20 cellular contexts compared by ENCODE assay signal in the genomic region with DNA sequence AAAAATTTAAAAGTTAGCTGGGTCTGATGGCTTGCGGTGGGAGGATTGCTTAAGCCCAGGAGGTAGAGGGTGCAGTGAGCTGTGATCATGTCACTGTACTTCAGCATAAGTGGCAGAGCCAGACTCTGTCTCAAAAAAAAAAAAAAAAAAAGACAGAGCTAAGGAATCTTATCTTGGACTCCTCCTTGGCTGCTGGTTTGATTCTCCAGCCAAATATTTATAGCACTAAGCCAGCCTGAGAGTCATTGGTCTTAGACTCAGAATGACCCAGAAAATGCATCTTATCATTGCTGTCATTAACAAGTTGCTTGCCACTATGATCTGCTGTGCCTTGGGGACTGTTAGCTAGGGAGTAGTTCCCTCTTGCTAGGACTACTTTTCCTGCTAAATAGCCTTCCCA.
DNase-seq lines count a peak whose midpoint lies in the region; ATAC-seq and TF ChIP-seq lines count a peak whose summit lies in the region.
"Had no signal": no experiment of that assay in that cellular context is flagged by ENCODE, and none has a peak within 500 bp of the region (broad histone marks: within the 10 kb centered on the region; RNA-seq: fewer than 3 reads in every experiment).

No MANE protein-coding gene starts in this region.

- no peak for TF ChIP-seq CTCF in thyroid gland (IDR thresholded peaks at IDR 0.05)

- H3K4me1 ChIP-seq in adipocyte (ENCODE audit: control insufficient read depth, insufficient read depth, low read length) (peaks cover 22% of the 10 kb centered on the region), thyroid gland (peaks cover 0 to 15% of the 10 kb centered on the region in 2 donors)
- H3K4me1 ChIP-seq: BLaER1 treated with 17β-estradiol and CSF1 and Interleukin-3, amounts not matched to agents 10 nM and 100 nM; SJSA1 had no signal

- CTCF ChIA-PET in activated naive CD4-positive, alpha-beta T cell treated with anti-CD3 and anti-CD28 coated beads for 36 hours (lab: Charles Lee), result interaction anchor here (0.6 to 0.8 kb wide), 2 partner anchors 208 to 283 kb away, joined by 3 to 4 read pairs; no protein-coding TSS in a partner anchor

- H3K9me3 ChIP-seq in adipocyte (ENCODE audit: control insufficient read depth, low read length), result no peaks in the 10 kb centered on the region
- no peaks in the 10 kb centered on the region for H3K9me3 ChIP-seq in thyroid gland
- H3K9me3 ChIP-seq: BLaER1 treated with 17β-estradiol and CSF1 and Interleukin-3, amounts not matched to agents 10 nM and 100 nM; ovary; SJSA1 had no signal

- no peak overlapping the region for H3K4me3 Mint-ChIP-seq in activated naive CD4-positive, alpha-beta T cell treated with anti-CD3 and anti-CD28 coated beads for 36 hours
- H3K4me3 Mint-ChIP-seq: activated B cell treated with CpG ODN at 0.5 μM for 24 hours; activated T-helper 1 cell treated with anti-CD3 and anti-CD28 coated beads, Interleukin-12 subunit alpha, Interleukin-12 subunit beta, Interleukin-2, Interleukin-4 antibody, amounts not matched to agents 30 ng/mL and 10 ng/mL and 1 ng/mL, durations not matched to agents 14 hours and 24 hours and 36 hours; naive B cell; stimulated activated naive CD8-positive, alpha-beta T cell treated with anti-CD3 and anti-CD28 coated beads, Interleukin-15, Interleukin-2, amounts not matched to agents 100 ng/mL and 50 ng/mL, for 24 hours; type B pancreatic cell had no signal

- TF ChIP-seq POLR2A in thyroid gland (IDR thresholded peaks at IDR 0.05), result no peak

- peaks cover 2% of the 10 kb centered on the region for H3K27me3 Mint-ChIP-seq in activated naive CD4-positive, alpha-beta T cell treated with anti-CD3 and anti-CD28 coated beads for 36 hours (ENCODE audit: low read depth)
- H3K27me3 Mint-ChIP-seq: activated B cell treated with CpG ODN at 0.5 μM for 24 hours; naive B cell; stimulated activated naive CD8-positive, alpha-beta T cell treated with anti-CD3 and anti-CD28 coated beads, Interleukin-15, Interleukin-2, amounts not matched to agents 100 ng/mL and 50 ng/mL, for 24 hours; type B pancreatic cell had no signal

- WGBS in thyroid gland, 2 donors, result 8 to 28% methylated on average over 1 of the region's 1 CpG

- no peaks in the 10 kb centered on the region for H3K27me3 ChIP-seq in adipocyte (replicated peaks; ENCODE audit: control insufficient read depth, insufficient read depth, low read length)
- no peaks in the 10 kb centered on the region for H3K27me3 ChIP-seq in thyroid gland
- H3K27me3 ChIP-seq: BLaER1 treated with 17β-estradiol and CSF1 and Interleukin-3, amounts not matched to agents 10 nM and 100 nM; ovary; SJSA1 had no signal

- ATAC-seq in left ventricle myocardium superior, result peak; percentile 85
- no peak for ATAC-seq in HG03159 (IDR thresholded peaks at IDR 0.05; ENCODE audit: unreplicated experiment)

- DNase-seq in activated naive CD4-positive, alpha-beta T cell treated with anti-CD3 and anti-CD28 coated beads for 36 hours, result no peak
- no peak for DNase-seq in activated naive CD4-positive, alpha-beta T cell treated with anti-CD3 and anti-CD28 coated beads, Interleukin-2, amount 50 U/mL, for 16 hours
- DNase-seq in adipocyte (ENCODE audit: low read depth) (no peak), left ventricle myocardium superior (no peak), thyroid gland (peak; percentile 9 to 13), glomerular visceral epithelial cell (ENCODE audit: extremely low spot score) (no peak), DMS153 (lab: John Stamatoyannopoulos, UW) (no peak)
- DNase-seq: activated B cell treated with CpG ODN at 0.5 μM for 24 hours; naive B cell; NCI-H1436; NCI-H526 treated with DMSO at 0.1 percent for 48 hours; ovary; stimulated activated CD4-positive, alpha-beta T cell treated with anti-CD3 and anti-CD28 coated beads, Interleukin-2, amount 100 ng/mL, for 24 hours had no signal

- intact Hi-C loops in activated naive CD4-positive, alpha-beta T cell treated with anti-CD3 and anti-CD28 coated beads for 36 hours (cut with micrococcal nuclease), result loop anchor here (5.0 kb wide), 1 partner anchor 270 kb away; no protein-coding TSS in a partner anchor
- intact Hi-C loops in left ventricle myocardium superior (cut with micrococcal nuclease) (no loop called here), thyroid gland (cut with DNase I) (no loop called here)

- H3K36me3 ChIP-seq in adipocyte (ENCODE audit: control insufficient read depth, insufficient read depth, low read length, severe bottlenecking) (no peaks in the 10 kb centered on the region), thyroid gland (no peaks in the 10 kb centered on the region)
- H3K36me3 ChIP-seq: BLaER1 treated with 17β-estradiol and CSF1 and Interleukin-3, amounts not matched to agents 10 nM and 100 nM; ovary; SJSA1 had no signal

- peaks cover 13% of the 10 kb centered on the region for H3K4me1 Mint-ChIP-seq in activated naive CD4-positive, alpha-beta T cell treated with anti-CD3 and anti-CD28 coated beads for 36 hours (ENCODE audit: low read depth)
- H3K4me1 Mint-ChIP-seq: activated B cell treated with CpG ODN at 0.5 μM for 24 hours, naive B cell had no signal

- H3K4me3 ChIP-seq in adipocyte (ENCODE audit: low read length) (peak overlapping the region; percentile 20), thyroid gland (replicated peaks in 1 of 3) (no peak overlapping the region)
- H3K4me3 ChIP-seq: BLaER1 treated with 17β-estradiol and CSF1 and Interleukin-3, amounts not matched to agents 10 nM and 100 nM; lung; ovary; SJSA1 had no signal

- peak overlapping the region; percentile 54 for H3K27ac Mint-ChIP-seq in activated naive CD4-positive, alpha-beta T cell treated with anti-CD3 and anti-CD28 coated beads for 36 hours
- H3K27ac Mint-ChIP-seq: activated B cell treated with CpG ODN at 0.5 μM for 24 hours; activated T-helper 1 cell treated with anti-CD3 and anti-CD28 coated beads, Interleukin-12 subunit alpha, Interleukin-12 subunit beta, Interleukin-2, Interleukin-4 antibody, amounts not matched to agents 30 ng/mL and 10 ng/mL and 1 ng/mL, durations not matched to agents 14 hours and 24 hours and 36 hours; naive B cell; stimulated activated naive CD8-positive, alpha-beta T cell treated with anti-CD3 and anti-CD28 coated beads, Interleukin-15, Interleukin-2, amounts not matched to agents 100 ng/mL and 50 ng/mL, for 24 hours; type B pancreatic cell had no signal

- H3K9ac ChIP-seq in adipocyte (ENCODE audit: low read length), result no peak overlapping the region
- H3K9ac ChIP-seq: BLaER1 treated with 17β-estradiol and CSF1 and Interleukin-3, amounts not matched to agents 10 nM and 100 nM had no signal

- H3K9me3 Mint-ChIP-seq in activated naive CD4-positive, alpha-beta T cell treated with anti-CD3 and anti-CD28 coated beads for 36 hours, result no peaks in the 10 kb centered on the region
- H3K9me3 Mint-ChIP-seq: activated B cell treated with CpG ODN at 0.5 μM for 24 hours; activated T-helper 1 cell treated with anti-CD3 and anti-CD28 coated beads, Interleukin-12 subunit alpha, Interleukin-12 subunit beta, Interleukin-2, Interleukin-4 antibody, amounts not matched to agents 30 ng/mL and 10 ng/mL and 1 ng/mL, durations not matched to agents 14 hours and 24 hours and 36 hours; type B pancreatic cell had no signal

- peak overlapping the region in 1 of 3 donors; percentile 3 for H3K27ac ChIP-seq in thyroid gland
- H3K27ac ChIP-seq: BLaER1 treated with 17β-estradiol and CSF1 and Interleukin-3, amounts not matched to agents 10 nM and 100 nM; ovary; SJSA1 had no signal

- no peaks in the 10 kb centered on the region for H3K36me3 Mint-ChIP-seq in activated naive CD4-positive, alpha-beta T cell treated with anti-CD3 and anti-CD28 coated beads for 36 hours (ENCODE audit: low read depth)
- H3K36me3 Mint-ChIP-seq: naive B cell, type B pancreatic cell had no signal

Comparison
In these comparisons a context has a peak if more than half of its experiments do, and no peak if none do; other contexts are left out.
1. DNase-seq: peak in thyroid gland (2 of 2); none in activated naive CD4-positive, alpha-beta T cell treated with anti-CD3 and anti-CD28 coated beads for 36 hours (single experiment), activated naive CD4-positive, alpha-beta T cell treated with anti-CD3 and anti-CD28 coated beads, Interleukin-2, amount 50 U/mL, for 16 hours (single experiment), adipocyte (single experiment), left ventricle myocardium superior (single experiment), glomerular visceral epithelial cell (single experiment) and DMS153 (single experiment).